8 cellular contexts compared by ENCODE assay signal in genomic region chr14:102320033-102320660, GRCh38. TPM values are rescaled to one million over a fixed set of nuclear protein-coding genes. Genes with fewer than 3 reads are reported as not detected.
DNase-seq lines count a peak whose midpoint lies in the region; ATAC-seq and TF ChIP-seq lines count a peak whose summit lies in the region.

No MANE protein-coding gene starts in this region.

- H3K27ac ChIP-seq in SJSA1: peak overlapping the region; percentile 79
- H3K27ac ChIP-seq in right cardiac atrium (ENCODE audit: low read length): peak overlapping the region; percentile 73
- peak overlapping the region; percentile 99 for H3K27ac ChIP-seq in psoas muscle

- TF ChIP-seq CTCF in psoas muscle (IDR thresholded peaks at IDR 0.05): no peak

- H3K27me3 ChIP-seq in SJSA1 (replicated peaks): no peaks in the 10 kb centered on the region
- H3K27me3 ChIP-seq in right cardiac atrium (ENCODE audit: control insufficient read depth, insufficient read depth): no peaks in the 10 kb centered on the region
- no peaks in the 10 kb centered on the region for H3K27me3 ChIP-seq in psoas muscle (ENCODE audit: insufficient read depth in 3 of 3, low read length in 2 of 3)

- H3K36me3 ChIP-seq in SJSA1 (peaks cover 7% of the 10 kb centered on the region), psoas muscle (ENCODE audit: insufficient read depth in 1 of 2, low read depth in 1 of 2) (peaks cover 0 to 10% of the 10 kb centered on the region in 2 donors)

- H3K4me1 ChIP-seq in SJSA1 (replicated peaks): peaks cover 23% of the 10 kb centered on the region
- H3K4me1 ChIP-seq in right cardiac atrium (ENCODE audit: control insufficient read depth, insufficient read depth, low read length): peaks cover 4% of the 10 kb centered on the region
- H3K4me1 ChIP-seq in psoas muscle: peaks cover 29% of the 10 kb centered on the region

- H3K4me3 ChIP-seq in SJSA1 (peak overlapping the region; percentile 96), right cardiac atrium (ENCODE audit: low read length) (peak overlapping the region; percentile 82), psoas muscle (peak overlapping the region; percentile 85)

- H3K9me3 ChIP-seq in SJSA1 (replicated peaks) (no peaks in the 10 kb centered on the region), right cardiac atrium (ENCODE audit: control insufficient read depth, low read length) (no peaks in the 10 kb centered on the region), psoas muscle (no peaks in the 10 kb centered on the region)

- ATAC-seq in HG03103 (IDR thresholded peaks at IDR 0.05; ENCODE audit: low read depth, unreplicated experiment) (peak; percentile 14), right cardiac atrium (no peak), psoas muscle (peak; percentile 5 to 9 (median 6))

- WGBS in right cardiac atrium: 4% methylated on average over 30 of the region's 30 CpGs
- 3 to 9% (median 4%) methylated on average over 14 to 30 of the region's 30 CpGs for WGBS in psoas muscle, 3 donors

- intact Hi-C loops in right cardiac atrium (cut with DNase I): no loop called here
- intact Hi-C loops in psoas muscle (cut with DNase I): loop anchor here in 1 of 2 donors (5.0 kb wide), 1 partner anchor 192 kb away; no protein-coding TSS in a partner anchor

- peak; percentile 53 for DNase-seq in NCI-H82 (lab: John Stamatoyannopoulos, UW)
- DNase-seq in NCI-H82 treated with DMSO at 0.1 percent for 48 hours (lab: John Stamatoyannopoulos, UW; ENCODE audit: unreplicated experiment): no peak
- peak in 1 of 2 experiments; percentile 53 for DNase-seq in SJSA1 (ENCODE audit: low read depth in 1 of 2, low spot score in 2 of 2)
- peak; percentile 46 for DNase-seq in amniotic epithelial cell (ENCODE audit: low read depth)
- peak; percentile 46 to 77 (median 72) for DNase-seq in right cardiac atrium
- peak; percentile 59 to 85 for DNase-seq in psoas muscle
- DNase-seq in NCI-H2196 treated with DMSO at 0.1 percent for 48 hours (lab: John Stamatoyannopoulos, UW; ENCODE audit: unreplicated experiment): no peak

RNA-seq across cellular contexts. Expression of gene ZNF839, which starts 0.6 kb away (rescaled TPM):
- 4.6 and 7.4 TPM in 2 replicates for total RNA-seq in SJSA1 (2014; rRNA removed; shearing (Covaris generic))
- total RNA-seq in right cardiac atrium (10 to 100 TPM in 1 of 4 donors, 1 to 10 TPM in 3; 5.7 to 11.0 (median 7.0) TPM), psoas muscle (10 to 100 TPM in 3 of 4 donors, 1 to 10 TPM in 1; 8.5 to 18.2 (median 12.3) TPM)
- polyA plus RNA-seq in right cardiac atrium (7.0 TPM), psoas muscle (1 to 10 TPM; 4.6 to 10.0 (median 7.2) TPM)

RNA-seq across cellular contexts. Expression of gene MOK, which starts 15.2 kb away (rescaled TPM):
- total RNA-seq in SJSA1 (2014; rRNA removed; shearing (Covaris generic)): 2.7 and 12.1 TPM in 2 replicates
- total RNA-seq in right cardiac atrium: 10 to 100 TPM; 11.4 to 18.4 (median 13.5) TPM
- 13.9 TPM for polyA plus RNA-seq in right cardiac atrium
- total RNA-seq in psoas muscle: 1 to 10 TPM; 1.8 to 3.4 (median 2.1) TPM
- polyA plus RNA-seq in psoas muscle: 10 to 100 TPM in 1 of 3 donors, 1 to 10 TPM in 2; 3.4 to 11.1 (median 4.5) TPM

RNA-seq across cellular contexts. Expression of gene CINP, which starts 42.5 kb away (rescaled TPM):
- total RNA-seq in SJSA1 (2014; rRNA removed; shearing (Covaris generic)): 50.8 and 60.9 TPM in 2 replicates
- 10 to 100 TPM; 31.8 to 35.3 (median 33.5) TPM for total RNA-seq in right cardiac atrium
- 38.2 TPM for polyA plus RNA-seq in right cardiac atrium
- total RNA-seq in psoas muscle: 10 to 100 TPM; 27.8 to 40.1 (median 32.5) TPM
- polyA plus RNA-seq in psoas muscle: 10 to 100 TPM; 22.5 to 42.4 (median 35.9) TPM

RNA-seq across cellular contexts. Expression of gene TECPR2, which starts 42.6 kb away (rescaled TPM):
- total RNA-seq in SJSA1 (2014; rRNA removed; shearing (Covaris generic)): 4.0 and 4.8 TPM in 2 replicates
- 10 to 100 TPM; 15.7 to 32.0 (median 24.3) TPM for total RNA-seq in right cardiac atrium
- polyA plus RNA-seq in right cardiac atrium: 10.1 TPM
- 10 to 100 TPM; 12.9 to 22.5 (median 18.4) TPM for total RNA-seq in psoas muscle
- polyA plus RNA-seq in psoas muscle: 10 to 100 TPM in 1 of 3 donors, 1 to 10 TPM in 2; 5.7 to 19.9 (median 5.9) TPM

Comparison
In these comparisons a context has a peak if more than half of its experiments do, and no peak if none do; other contexts are left out.
1. DNase-seq: peak in NCI-H82 (single experiment), amniotic epithelial cell (single experiment), right cardiac atrium (3 of 3) and psoas muscle (2 of 2); none in NCI-H82 treated with DMSO at 0.1 percent for 48 hours (single experiment) and NCI-H2196 treated with DMSO at 0.1 percent for 48 hours (single experiment).
2. ATAC-seq: peak in HG03103 (single experiment) and psoas muscle (4 of 4); none in right cardiac atrium (0 of 2).
3. Peak in every context shown above with its lines, with median percentiles within 50 percentile points of each other: H3K27ac ChIP-seq and H3K4me3 ChIP-seq.